In the genomic region with DNA sequence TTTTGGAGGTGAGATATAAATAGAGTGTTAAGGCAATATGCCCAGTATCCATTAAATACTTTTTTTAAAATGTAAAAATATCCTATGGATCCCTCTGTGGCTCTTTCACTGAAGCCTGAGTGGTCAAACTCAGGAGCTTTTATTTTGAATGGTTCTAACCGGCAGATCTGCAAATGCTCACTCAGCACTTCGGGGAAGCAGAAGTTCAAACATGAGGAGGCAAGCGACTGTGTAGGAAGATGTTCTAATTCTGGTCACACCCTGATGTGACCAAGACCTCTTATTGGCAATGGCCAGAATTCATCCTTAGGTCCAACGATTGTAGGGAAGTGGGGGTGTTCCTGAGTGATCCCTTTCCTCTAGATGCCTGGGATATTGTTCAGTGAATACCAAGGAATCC, we compare ENCODE assay signal across 2 cellular contexts.
TF ChIP-seq lines count a peak whose summit lies in the region.

No MANE protein-coding gene starts in this region.

TF ChIP-seq in IMR-90, 13 proteins besides CTCF, POLR2A, EP300 and RAD21:
- TF ChIP-seq FOS (IDR thresholded peaks at IDR 0.05; ENCODE audit: low read depth, low read length) (no peak), MAFK (IDR thresholded peaks at IDR 0.05; ENCODE audit: low read depth, low read length) (0 out of 2 replicates have a peak, but pooled peaks have one; percentile 11), NFE2L2 (IDR thresholded peaks at IDR 0.05; ENCODE audit: low read depth, low read length) (no peak), RFX5 (IDR thresholded peaks at IDR 0.05; ENCODE audit: low read depth, low read length) (no peak)
- TF ChIP-seq, protein P1, sequence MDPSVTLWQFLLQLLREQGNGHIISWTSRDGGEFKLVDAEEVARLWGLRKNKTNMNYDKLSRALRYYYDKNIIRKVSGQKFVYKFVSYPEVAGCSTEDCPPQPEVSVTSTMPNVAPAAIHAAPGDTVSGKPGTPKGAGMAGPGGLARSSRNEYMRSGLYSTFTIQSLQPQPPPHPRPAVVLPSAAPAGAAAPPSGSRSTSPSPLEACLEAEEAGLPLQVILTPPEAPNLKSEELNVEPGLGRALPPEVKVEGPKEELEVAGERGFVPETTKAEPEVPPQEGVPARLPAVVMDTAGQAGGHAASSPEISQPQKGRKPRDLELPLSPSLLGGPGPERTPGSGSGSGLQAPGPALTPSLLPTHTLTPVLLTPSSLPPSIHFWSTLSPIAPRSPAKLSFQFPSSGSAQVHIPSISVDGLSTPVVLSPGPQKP (IDR thresholded peaks at IDR 0.05; ENCODE audit: borderline replicate concordance, low read depth, low read length) = no peak

TF ChIP-seq in H1, 55 proteins besides CTCF, POLR2A, EP300 and RAD21:
- no peak for TF ChIP-seq ASH2L (IDR thresholded peaks at IDR 0.05; ENCODE audit: low read length)
- no peak for TF ChIP-seq TEAD4 (IDR thresholded peaks at IDR 0.05; ENCODE audit: low read depth, low read length)
- peak; percentile 59; the same call in 1 of the 2 replicates for TF ChIP-seq MAFK (IDR thresholded peaks at IDR 0.05; ENCODE audit: low read depth, low read length)
